22 cellular contexts compared by ENCODE assay signal in genomic region chr10:124328514-124329220, GRCh38.
"Had no signal": no experiment of that assay in that cellular context is flagged by ENCODE, and none has a peak within 500 bp of the region (broad histone marks: within the 10 kb centered on the region; RNA-seq: fewer than 3 reads in every experiment).

No MANE protein-coding gene starts in this region.

- H3K9ac ChIP-seq: neural progenitor cell, parathyroid adenoma had no signal

- DNase-seq: activated CD4-positive, alpha-beta T cell treated with anti-CD3 and anti-CD28 coated beads for 36 hours; activated CD4-positive, alpha-beta T cell treated with anti-CD3 and anti-CD28 coated beads, Interleukin-2, amount 50 U/mL, for 48 hours; activated effector memory CD4-positive, alpha-beta T cell treated with anti-CD3 and anti-CD28 coated beads, Interleukin-2, amount 50 U/mL, for 16 hours; activated naive CD4-positive, alpha-beta T cell treated with anti-CD3 and anti-CD28 coated beads, Interleukin-2, amount 50 U/mL, for 16 hours; activated T-cell treated with anti-CD3 and anti-CD28 coated beads, Interleukin-2, amount 50 U/mL, for 48 hours; cerebellar nuclear complex; effector memory CD4-positive, alpha-beta T cell; esophagus squamous epithelium; heart right ventricle; kidney glomerular epithelial cell; left ventricle myocardium superior; mucosa of descending colon; naive B cell; stimulated activated CD4-positive, alpha-beta T cell treated with anti-CD3 and anti-CD28 coated beads, Interleukin-4, amount 100 ng/mL, for 4 hours; SW 1271; WERI-Rb-1 had no signal

- H3K4me1 Mint-ChIP-seq: activated CD4-positive, alpha-beta T cell treated with anti-CD3 and anti-CD28 coated beads for 36 hours; memory B cell; naive B cell; neural progenitor cell; stimulated activated memory B cell treated with anti-CD40 and anti-IgM and Interleukin-4, amounts not matched to agents 10 μg/mL and 1 μg/mL and 100 μg/mL, for 72 hours had no signal

- H3K4me1 ChIP-seq: esophagus squamous epithelium, heart right ventricle, neural progenitor cell, parathyroid adenoma had no signal

- H3K9me3 ChIP-seq: esophagus squamous epithelium, mucosa of descending colon had no signal

- H3K36me3 Mint-ChIP-seq: neural progenitor cell had no signal

- H3K36me3 ChIP-seq: esophagus squamous epithelium, heart right ventricle, neural progenitor cell, WERI-Rb-1 had no signal

- H3K27ac ChIP-seq: esophagus squamous epithelium, heart right ventricle, neural progenitor cell, parathyroid adenoma, WERI-Rb-1 had no signal

- H3K27me3 ChIP-seq: neural progenitor cell had no signal

- H3K4me3 ChIP-seq: esophagus squamous epithelium, heart right ventricle, mucosa of descending colon, neural progenitor cell had no signal

- H3K4me3 Mint-ChIP-seq: activated CD4-positive, alpha-beta T cell treated with anti-CD3 and anti-CD28 coated beads for 36 hours; dendritic cell treated with granulocyte-macrophage colony-stimulating factor and Interleukin-4, amounts not matched to agents 40 ng/mL and 50 ng/mL, for 4 days; memory B cell; naive B cell; neural progenitor cell; stimulated activated memory B cell treated with anti-CD40 and anti-IgM and Interleukin-4, amounts not matched to agents 10 μg/mL and 1 μg/mL and 100 μg/mL, for 72 hours had no signal

- H3K27ac Mint-ChIP-seq: activated CD4-positive, alpha-beta T cell treated with anti-CD3 and anti-CD28 coated beads for 36 hours; dendritic cell treated with granulocyte-macrophage colony-stimulating factor and Interleukin-4, amounts not matched to agents 40 ng/mL and 50 ng/mL, for 4 days; memory B cell; neural progenitor cell; stimulated activated memory B cell treated with anti-CD40 and anti-IgM and Interleukin-4, amounts not matched to agents 10 μg/mL and 1 μg/mL and 100 μg/mL, for 72 hours had no signal

- ATAC-seq: activated CD4-positive, alpha-beta T cell treated with anti-CD3 and anti-CD28 coated beads for 36 hours; heart right ventricle; left ventricle myocardium superior; mucosa of descending colon; sciatic nerve; stimulated activated memory B cell treated with anti-CD40 and anti-IgM and Interleukin-4, amounts not matched to agents 10 μg/mL and 1 μg/mL and 100 μg/mL, for 72 hours had no signal
